29 cellular contexts compared by ENCODE assay signal in the genomic region with DNA sequence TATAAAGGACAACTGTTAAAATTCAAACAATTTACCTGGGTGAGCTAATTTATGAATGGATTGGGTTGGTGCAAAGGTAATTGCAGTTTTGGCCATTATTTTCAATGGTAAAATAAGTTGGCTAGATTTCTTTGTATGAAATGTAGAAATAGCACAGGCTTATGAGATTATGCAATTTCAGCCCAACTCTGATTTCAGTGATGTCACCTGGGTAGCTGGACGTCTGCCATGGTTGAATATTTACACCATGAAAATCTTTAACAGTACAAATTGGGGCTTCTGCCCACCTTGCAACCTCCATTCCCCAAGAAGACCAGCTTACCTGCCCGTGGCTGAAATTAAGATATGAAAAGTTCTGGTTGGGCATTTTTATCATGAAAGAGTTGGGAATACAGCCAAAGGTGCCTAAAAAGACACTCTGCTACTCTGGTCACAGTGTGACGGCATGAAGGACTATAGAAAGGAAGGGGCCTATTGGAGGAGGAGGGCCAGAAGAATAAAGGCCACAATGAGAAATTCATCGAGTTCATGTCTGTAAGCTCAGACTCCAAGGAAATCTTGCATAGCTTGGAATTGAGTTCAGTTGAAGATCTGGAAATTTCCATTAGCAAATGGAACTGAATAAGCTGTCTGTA. TPM values are rescaled to one million over a fixed set of nuclear protein-coding genes. Genes with fewer than 3 reads are reported as not detected.
"Had no signal": no experiment of that assay in that cellular context is flagged by ENCODE, and none has a peak within 500 bp of the region (broad histone marks: within the 10 kb centered on the region; RNA-seq: fewer than 3 reads in every experiment).

No MANE protein-coding gene starts in this region.

- H3K9me3 ChIP-seq: adrenal gland, ascending aorta, esophagus squamous epithelium, testis, upper lobe of left lung, vagina had no signal

- H3K9ac ChIP-seq: neural progenitor cell had no signal

- H3K9me3 Mint-ChIP-seq: activated naive CD4-positive, alpha-beta T cell treated with anti-CD3 and anti-CD28 coated beads for 36 hours; memory B cell; natural killer cell had no signal

- H3K27me3 Mint-ChIP-seq: dendritic cell treated with granulocyte-macrophage colony-stimulating factor and Interleukin-4, amounts not matched to agents 40 ng/mL and 50 ng/mL, for 4 days had no signal

- H3K4me1 Mint-ChIP-seq: memory B cell, natural killer cell, neural progenitor cell had no signal

- H3K36me3 Mint-ChIP-seq: activated naive CD8-positive, alpha-beta T cell treated with anti-CD3 and anti-CD28 coated beads for 36 hours; memory B cell; natural killer cell had no signal

- H3K27ac ChIP-seq: adrenal gland, ascending aorta, brain microvascular endothelial cell, esophagus squamous epithelium, neural progenitor cell, testis, upper lobe of left lung, vagina had no signal

- H3K4me1 ChIP-seq: adrenal gland, ascending aorta, esophagus squamous epithelium, neural progenitor cell, testis, upper lobe of left lung, vagina had no signal

- H2AFZ ChIP-seq: neural progenitor cell had no signal

- DNase-seq: activated CD4-positive, alpha-beta T cell treated with anti-CD3 and anti-CD28 coated beads for 36 hours; activated CD4-positive, CD25-positive, alpha-beta regulatory T cell; activated effector memory CD4-positive, alpha-beta T cell treated with Interleukin-2 at 50 U/mL for 16 hours; activated naive CD4-positive, alpha-beta T cell treated with anti-CD3 and anti-CD28 coated beads for 36 hours; activated naive CD8-positive, alpha-beta T cell treated with anti-CD3 and anti-CD28 coated beads for 36 hours; activated T-cell treated with anti-CD3 and anti-CD28 coated beads for 4 hours; activated T-cell treated with anti-CD3 and anti-CD28 coated beads, Interleukin-2, amount 50 U/mL, for 72 hours; adrenal gland; brain microvascular endothelial cell; caudate nucleus; endodermal cell; esophagus squamous epithelium; glutamatergic neuron; islet precursor cell; left ventricle myocardium superior; natural killer cell; occipital lobe; posterior cingulate gyrus; right cardiac atrium; stimulated activated CD4-positive, alpha-beta T cell treated with anti-CD3 and anti-CD28 coated beads, Interleukin-2, amount 100 ng/mL, for 48 hours; stimulated activated naive CD8-positive, alpha-beta T cell treated with anti-CD3 and anti-CD28 coated beads, Interleukin-15, Interleukin-2, amounts not matched to agents 100 U/mL and 50 U/mL, for 24 hours; testis; upper lobe of left lung had no signal

- H3K27me3 ChIP-seq: adrenal gland, ascending aorta, brain microvascular endothelial cell, esophagus squamous epithelium, neural progenitor cell, testis, upper lobe of left lung, vagina had no signal

- H3K4me3 ChIP-seq: adrenal gland, ascending aorta, esophagus squamous epithelium, neural progenitor cell, testis, upper lobe of left lung, vagina had no signal

- H3K4me2 ChIP-seq: neural progenitor cell had no signal

- H3K27ac Mint-ChIP-seq: activated CD4-positive, alpha-beta T cell treated with anti-CD3 and anti-CD28 coated beads for 36 hours; activated naive CD4-positive, alpha-beta T cell treated with anti-CD3 and anti-CD28 coated beads for 36 hours; activated naive CD8-positive, alpha-beta T cell treated with anti-CD3 and anti-CD28 coated beads for 36 hours; activated T-cell treated with anti-CD3 and anti-CD28 coated beads, Interleukin-2, amount 50 U/mL, for 72 hours; dendritic cell treated with granulocyte-macrophage colony-stimulating factor and Interleukin-4, amounts not matched to agents 40 ng/mL and 50 ng/mL, for 4 days; endodermal cell; memory B cell; natural killer cell; neural progenitor cell had no signal

- H3K36me3 ChIP-seq: adrenal gland, ascending aorta, brain microvascular endothelial cell, esophagus squamous epithelium, neural progenitor cell, upper lobe of left lung, vagina had no signal

- H3K4me3 Mint-ChIP-seq: activated CD4-positive, alpha-beta T cell treated with anti-CD3 and anti-CD28 coated beads for 36 hours; activated naive CD4-positive, alpha-beta T cell treated with anti-CD3 and anti-CD28 coated beads for 36 hours; activated naive CD8-positive, alpha-beta T cell treated with anti-CD3 and anti-CD28 coated beads for 36 hours; activated T-cell treated with anti-CD3 and anti-CD28 coated beads, Interleukin-2, amount 50 U/mL, for 72 hours; dendritic cell treated with granulocyte-macrophage colony-stimulating factor and Interleukin-4, amounts not matched to agents 40 ng/mL and 50 ng/mL, for 4 days; endodermal cell; memory B cell; natural killer cell; neural progenitor cell had no signal

- ATAC-seq: activated CD4-positive, alpha-beta T cell treated with anti-CD3 and anti-CD28 coated beads for 36 hours; activated T-cell treated with anti-CD3 and anti-CD28 coated beads, Interleukin-2, amount 50 U/mL, for 72 hours; left ventricle myocardium superior; natural killer cell; right cardiac atrium; stimulated activated naive CD8-positive, alpha-beta T cell treated with anti-CD3 and anti-CD28 coated beads, Interleukin-15, Interleukin-2, amounts not matched to agents 100 U/mL and 50 U/mL, for 24 hours had no signal

RNA-seq across cellular contexts. Expression of a gene that starts 29.7 kb away (rescaled TPM):
- total RNA-seq: activated naive CD4-positive, alpha-beta T cell treated with anti-CD3 and anti-CD28 coated beads for 36 hours; activated naive CD8-positive, alpha-beta T cell treated with anti-CD3 and anti-CD28 coated beads for 36 hours; activated T-cell treated with anti-CD3 and anti-CD28 coated beads, Interleukin-2, amount 50 U/mL, for 72 hours; ascending aorta; T-helper 1 cell treated with Interleukin-12 subunit alpha and Interleukin-12 subunit beta and Interleukin-4 antibody, amounts not matched to agents 30 ng/mL and 1 ng/mL, for 36 hours had no signal
